In the genomic region with DNA sequence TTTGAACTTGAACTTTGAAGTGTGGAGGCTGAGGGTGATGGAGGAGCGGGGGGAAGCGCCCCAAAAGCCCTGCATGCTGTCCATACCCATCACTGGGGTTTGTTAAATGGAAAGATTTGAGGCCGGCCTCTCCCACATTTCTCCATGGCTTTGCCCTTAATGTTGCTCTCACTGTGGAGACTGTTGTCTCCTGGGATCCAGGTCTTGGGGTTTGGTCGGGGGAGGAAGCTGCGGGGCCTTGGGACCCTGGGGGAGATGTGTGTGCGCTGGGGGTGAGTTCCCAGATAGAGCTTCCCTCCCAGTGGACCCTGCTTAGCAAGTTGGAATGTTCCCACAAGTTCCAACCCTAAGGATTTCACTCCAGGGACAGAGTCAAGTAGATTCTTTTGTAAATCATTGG, we compare ENCODE assay signal across 14 cellular contexts. TPM values are rescaled to one million over a fixed set of nuclear protein-coding genes. Genes with fewer than 3 reads are reported as not detected.
"Had no signal": no experiment of that assay in that cellular context is flagged by ENCODE, and none has a peak within 500 bp of the region (broad histone marks: within the 10 kb centered on the region; RNA-seq: fewer than 3 reads in every experiment).

No MANE protein-coding gene starts in this region.

- H3K27ac ChIP-seq: ovary, SJSA1, tibial artery, VCaP had no signal

- H3K27me3 Mint-ChIP-seq: brain had no signal

- H3K9me3 ChIP-seq: ovary, SJSA1, tibial artery had no signal

- ATAC-seq: sciatic nerve had no signal

- H3K36me3 ChIP-seq: ovary, SJSA1 had no signal

- H3K4me3 Mint-ChIP-seq: activated naive CD4-positive, alpha-beta T cell treated with anti-CD3 and anti-CD28 coated beads for 36 hours; brain had no signal

- H3K4me3 ChIP-seq: ovary, SJSA1, tibial artery had no signal

- H3K27ac Mint-ChIP-seq: activated naive CD4-positive, alpha-beta T cell treated with anti-CD3 and anti-CD28 coated beads for 36 hours had no signal

- H3K9me3 Mint-ChIP-seq: activated naive CD4-positive, alpha-beta T cell treated with anti-CD3 and anti-CD28 coated beads for 36 hours; brain had no signal

- H3K27me3 ChIP-seq: ovary, SJSA1, tibial artery had no signal

- H3K36me3 Mint-ChIP-seq: brain had no signal

- DNase-seq: activated naive CD4-positive, alpha-beta T cell treated with anti-CD3 and anti-CD28 coated beads for 36 hours; ovary; stimulated activated CD4-positive, alpha-beta T cell treated with anti-CD3 and anti-CD28 coated beads, Interleukin-1b, Interleukin-23, amount 100 ng/mL, for 48 hours; T-helper 9 cell; tibial artery had no signal

RNA-seq across cellular contexts. Expression of a gene that starts 28.0 kb away (rescaled TPM):
- total RNA-seq: activated CD8-positive, alpha-beta memory T cell treated with anti-CD3 and anti-CD28 coated beads for 36 hours; activated naive CD4-positive, alpha-beta T cell treated with anti-CD3 and anti-CD28 coated beads for 36 hours; dermis microvascular lymphatic vessel endothelial cell; lung microvascular endothelial cell; ovary; pulmonary artery endothelial cell; sciatic nerve; SJSA1 had no signal
- polyA plus RNA-seq: esophagus, ovary had no signal
